In the genomic region with DNA sequence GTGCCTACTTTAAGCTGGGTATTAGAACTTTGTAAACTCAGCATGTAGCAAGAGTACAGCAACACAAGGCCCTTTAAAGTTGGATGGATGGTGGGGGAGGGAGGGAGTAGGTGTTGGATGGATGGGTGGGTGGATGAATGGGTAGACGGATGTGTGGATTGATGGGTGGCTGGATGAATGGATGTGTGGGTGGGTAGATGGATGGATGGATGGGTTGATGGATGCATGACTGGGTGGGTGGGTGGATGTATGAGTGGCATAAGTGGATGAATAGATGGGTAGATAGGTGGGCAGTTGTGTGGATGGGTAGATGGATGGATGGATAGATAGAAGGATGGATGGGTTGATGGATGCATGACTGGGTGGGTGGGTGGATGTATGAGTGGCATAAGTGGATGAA, we compare ENCODE assay signal across 6 cellular contexts.
DNase-seq lines count a peak whose midpoint lies in the region; ATAC-seq and TF ChIP-seq lines count a peak whose summit lies in the region.
"Not testable (repeated sequence)": the region's sequence is repeated elsewhere in the genome, so short reads cannot be mapped to it uniquely, and the experiment has no call there.

No MANE protein-coding gene starts in this region.

- H3K36me3 ChIP-seq in IMR-90 (ENCODE audit: control insufficient read depth, insufficient read depth, low read length); right atrium auricular region: not testable (repeated sequence)

- in situ Hi-C loops in IMR-90 (cut with MboI; ENCODE audit: low sequenced_read_pairs) = not testable (repeated sequence)

- H3K27ac Mint-ChIP-seq in natural killer cell treated with Interleukin-12 subunit alpha and Interleukin-12 subunit beta and Interleukin-15 and Interleukin-18, amount 100 ng/mL, for 72 hours = not testable (repeated sequence)

- peak overlapping the region; percentile 97 for H3K18ac ChIP-seq in IMR-90 (ENCODE audit: low read depth, low read length)

- not testable (repeated sequence) for H4K20me1 ChIP-seq in IMR-90 (ENCODE audit: insufficient read depth, low read length)

- H4K91ac ChIP-seq in IMR-90 (ENCODE audit: insufficient read depth, low read depth, low read length) = peak overlapping the region; percentile 95

- not testable (repeated sequence) for H3K36me3 Mint-ChIP-seq in natural killer cell treated with Interleukin-12 subunit alpha and Interleukin-12 subunit beta and Interleukin-15 and Interleukin-18, amount 100 ng/mL, for 72 hours

- peaks cover 27% of the 10 kb centered on the region for H3K9me1 ChIP-seq in IMR-90 (ENCODE audit: insufficient read depth, low read length)

- peak overlapping the region; percentile 98 for H2BK5ac ChIP-seq in IMR-90 (ENCODE audit: low read depth, low read length, poor library complexity, severe bottlenecking)

- WGBS in IMR-90 (ENCODE audit: extremely low coverage in 2 of 2, insufficient read length in 1 of 2), 2 experiments = 100% methylated on average over 1 of the region's 1 CpG; no CpG with 5 or more reads in 1 of the 2 experiments

- H3K9ac ChIP-seq in IMR-90 (ENCODE audit: low read depth, low read length) = not testable (repeated sequence)

- H3K27me3 ChIP-seq in IMR-90 (ENCODE audit: control insufficient read depth, insufficient read depth, low read length); right atrium auricular region: not testable (repeated sequence)

- DNase-seq in IMR-90 = not testable (repeated sequence)
- DNase-seq in coronary artery (ENCODE audit: low spot score) (peak; percentile 31), right atrium auricular region (ENCODE audit: low spot score) (peak; percentile 23), mesenteric fat pad (ENCODE audit: low spot score) (peak; percentile 5), ureter (ENCODE audit: low spot score) (peak; percentile 13)
- peak; percentile 28 for DNase-seq in natural killer cell treated with Interleukin-12 subunit alpha and Interleukin-12 subunit beta and Interleukin-15 and Interleukin-18, amount 100 ng/mL, for 72 hours (ENCODE audit: low spot score)

- intact Hi-C loops in IMR-90 (cut with micrococcal nuclease) = loop anchor here (5.0 kb wide), 1 partner anchor 39 kb away; no protein-coding TSS in a partner anchor

- not testable (repeated sequence) for TF ChIP-seq CTCF in IMR-90 (conservative IDR thresholded peaks at IDR 0.05; ENCODE audit: low read depth, low read length); coronary artery (IDR thresholded peaks at IDR 0.05); right atrium auricular region (IDR thresholded peaks at IDR 0.05)

- H3K14ac ChIP-seq in IMR-90 (replicated peaks; ENCODE audit: low read depth, low read length) = peak overlapping the region; percentile 97

- TF ChIP-seq RAD21 in IMR-90 (IDR thresholded peaks at IDR 0.05; ENCODE audit: low read length) = not testable (repeated sequence)

- H3K27ac ChIP-seq in IMR-90 (ENCODE audit: insufficient read depth, low read length) (peak overlapping the region; percentile 87), coronary artery (peak overlapping the region in 1 of 2 donors; percentile 56)
- H3K27ac ChIP-seq in right atrium auricular region = not testable (repeated sequence)

- H3K4me2 ChIP-seq in IMR-90 (ENCODE audit: low read depth, low read length) = not testable (repeated sequence)

- H3K9me3 ChIP-seq in IMR-90 (ENCODE audit: control insufficient read depth, insufficient read depth, low read length); right atrium auricular region: not testable (repeated sequence)

- H3K4me1 Mint-ChIP-seq in natural killer cell treated with Interleukin-12 subunit alpha and Interleukin-12 subunit beta and Interleukin-15 and Interleukin-18, amount 100 ng/mL, for 72 hours (ENCODE audit: low read depth in 2 of 2) = peaks cover 13 to 14% of the 10 kb centered on the region in 2 donors

- not testable (repeated sequence) for H2AFZ ChIP-seq in IMR-90 (replicated peaks; ENCODE audit: low read length, poor library complexity)

- H3K27me3 Mint-ChIP-seq in natural killer cell treated with Interleukin-12 subunit alpha and Interleukin-12 subunit beta and Interleukin-15 and Interleukin-18, amount 100 ng/mL, for 72 hours = not testable (repeated sequence)

- H2AK9ac ChIP-seq in IMR-90 (replicated peaks; ENCODE audit: low read depth, low read length, poor library complexity) = not testable (repeated sequence)

- peak overlapping the region; percentile 100; the same call in 2 of the 3 replicates for H2BK15ac ChIP-seq in IMR-90 (ENCODE audit: low read depth, low read length)

- peaks cover 3 to 23% of the 10 kb centered on the region in 2 experiments; a peak in 3 of 4 replicates for H3K79me1 ChIP-seq in IMR-90 (ENCODE audit: low read depth in 1 of 2, low read length in 2 of 2)

- peak overlapping the region; percentile 98 for H3K4ac ChIP-seq in IMR-90 (ENCODE audit: low read depth, low read length)

- peak overlapping the region; percentile 98 for H2AK5ac ChIP-seq in IMR-90 (ENCODE audit: low read depth, low read length)

- POLR2A ChIA-PET in IMR-90 (lab: Charles Lee; ENCODE audit: unreplicated experiment) = not testable (repeated sequence)

- peak overlapping the region; percentile 97 for H2BK120ac ChIP-seq in IMR-90 (ENCODE audit: low read depth, low read length)

- CTCF ChIA-PET in IMR-90 (lab: Yijun Ruan, JAX) = not testable (repeated sequence)

- H2BK20ac ChIP-seq in IMR-90 (ENCODE audit: low read depth, low read length) = peak overlapping the region; percentile 97

- H3K4me1 ChIP-seq in IMR-90 (ENCODE audit: control insufficient read depth, insufficient read depth, low read length) (peaks cover 32% of the 10 kb centered on the region), right atrium auricular region (peaks cover 0 to 25% of the 10 kb centered on the region in 2 donors)

- H3K4me3 ChIP-seq in IMR-90 (ENCODE audit: insufficient read depth, low read depth, low read length); coronary artery; right atrium auricular region: not testable (repeated sequence)

- not testable (repeated sequence) for ATAC-seq in IMR-90 (ENCODE audit: low read depth); natural killer cell treated with Interleukin-12 subunit alpha and Interleukin-12 subunit beta and Interleukin-15 and Interleukin-18, amount 100 ng/mL, for 72 hours

- peak overlapping the region; percentile 93 for H4K5ac ChIP-seq in IMR-90 (ENCODE audit: low read depth, low read length)

- not testable (repeated sequence) for TF ChIP-seq POLR2A in IMR-90 (IDR thresholded peaks at IDR 0.05; ENCODE audit: low read depth, low read length)

- H3K56ac ChIP-seq in IMR-90 (ENCODE audit: extremely low read depth, insufficient read depth, low read length) = peak overlapping the region; percentile 51

- peak overlapping the region; percentile 86 to 87 for H4K8ac ChIP-seq in IMR-90 (ENCODE audit: low read depth in 2 of 2, low read length in 2 of 2)

- not testable (repeated sequence) for BruUV-seq in IMR-90 (replicated peaks; lab: Mats Ljungman, UMichigan)

- H3K9me3 Mint-ChIP-seq in natural killer cell treated with Interleukin-12 subunit alpha and Interleukin-12 subunit beta and Interleukin-15 and Interleukin-18, amount 100 ng/mL, for 72 hours = not testable (repeated sequence)

- dilution Hi-C loops in IMR-90 (cut with HindIII; ENCODE audit: low sequenced_read_pairs, unreplicated experiment) = not testable (repeated sequence)

- not testable (repeated sequence) for H3K23ac ChIP-seq in IMR-90 (ENCODE audit: low read depth, low read length)

- not testable (repeated sequence) for H3K4me3 Mint-ChIP-seq in natural killer cell treated with Interleukin-12 subunit alpha and Interleukin-12 subunit beta and Interleukin-15 and Interleukin-18, amount 100 ng/mL, for 72 hours
